ENCODE assay signal across 1 cellular context in the genomic region with DNA sequence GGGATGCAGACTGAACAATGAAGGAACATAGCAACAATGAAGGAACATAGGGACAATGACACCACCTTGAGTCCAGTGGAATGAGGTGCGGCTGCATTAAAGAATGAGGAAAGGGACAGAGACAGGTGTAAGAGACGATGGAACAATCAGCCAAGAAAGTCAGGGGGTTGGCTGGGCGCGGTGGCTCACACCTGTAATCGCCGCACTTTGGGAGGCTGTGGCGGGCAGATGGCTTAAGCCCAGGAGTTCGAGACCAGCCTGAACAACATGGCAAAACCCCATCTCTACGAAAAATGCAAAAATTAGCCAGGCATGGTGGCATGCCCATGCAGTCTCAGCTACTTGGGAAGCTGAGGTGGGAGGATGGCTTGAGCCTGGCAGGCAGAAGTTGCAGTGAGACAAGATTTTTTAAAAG.
TF ChIP-seq lines count a peak whose summit lies in the region.

No MANE protein-coding gene starts in this region.

TF ChIP-seq in H1, 55 proteins besides CTCF, POLR2A, EP300 and RAD21:
- TF ChIP-seq RBBP5 (IDR thresholded peaks at IDR 0.05; ENCODE audit: borderline replicate concordance, low read depth, low read length) (no peak), NRF1 (IDR thresholded peaks at IDR 0.05; ENCODE audit: low read depth, low read length) (no peak), CHD7 (IDR thresholded peaks at IDR 0.05; ENCODE audit: insufficient replicate concordance, low read length) (no peak), EGR1 (IDR thresholded peaks at IDR 0.05; ENCODE audit: borderline replicate concordance, low read depth, low read length) (no peak), TCF12 (IDR thresholded peaks at IDR 0.05; ENCODE audit: low read depth, low read length) (no peak), SP2 (IDR thresholded peaks at IDR 0.05; ENCODE audit: low read length) (no peak), ASH2L (IDR thresholded peaks at IDR 0.05; ENCODE audit: low read length) (no peak), MAX (IDR thresholded peaks at IDR 0.05) (no peak), BRCA1 (IDR thresholded peaks at IDR 0.05; ENCODE audit: low read depth, low read length) (no peak), CREB1 (IDR thresholded peaks at IDR 0.05) (no peak), CHD2 (IDR thresholded peaks at IDR 0.05; ENCODE audit: low read length) (no peak), TEAD4 (IDR thresholded peaks at IDR 0.05; ENCODE audit: low read depth, low read length) (no peak), JUN (IDR thresholded peaks at IDR 0.05; ENCODE audit: low read depth, low read length) (no peak), SIX5 (IDR thresholded peaks at IDR 0.05; ENCODE audit: low read depth, low read length) (no peak), RFX5 (IDR thresholded peaks at IDR 0.05; ENCODE audit: borderline replicate concordance, low read depth, low read length) (no peak), SAP30 (IDR thresholded peaks at IDR 0.05; ENCODE audit: insufficient read depth, insufficient replicate concordance, low read length) (no peak), KDM4A (IDR thresholded peaks at IDR 0.05; ENCODE audit: low read depth, low read length, severe bottlenecking) (no peak)
- TF ChIP-seq, protein P1, sequence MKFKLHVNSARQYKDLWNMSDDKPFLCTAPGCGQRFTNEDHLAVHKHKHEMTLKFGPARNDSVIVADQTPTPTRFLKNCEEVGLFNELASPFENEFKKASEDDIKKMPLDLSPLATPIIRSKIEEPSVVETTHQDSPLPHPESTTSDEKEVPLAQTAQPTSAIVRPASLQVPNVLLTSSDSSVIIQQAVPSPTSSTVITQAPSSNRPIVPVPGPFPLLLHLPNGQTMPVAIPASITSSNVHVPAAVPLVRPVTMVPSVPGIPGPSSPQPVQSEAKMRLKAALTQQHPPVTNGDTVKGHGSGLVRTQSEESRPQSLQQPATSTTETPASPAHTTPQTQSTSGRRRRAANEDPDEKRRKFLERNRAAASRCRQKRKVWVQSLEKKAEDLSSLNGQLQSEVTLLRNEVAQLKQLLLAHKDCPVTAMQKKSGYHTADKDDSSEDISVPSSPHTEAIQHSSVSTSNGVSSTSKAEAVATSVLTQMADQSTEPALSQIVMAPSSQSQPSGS (IDR thresholded peaks at IDR 0.05; ENCODE audit: low read length) = no peak
